ENCODE assay signal across 10 cellular contexts in the genomic region with DNA sequence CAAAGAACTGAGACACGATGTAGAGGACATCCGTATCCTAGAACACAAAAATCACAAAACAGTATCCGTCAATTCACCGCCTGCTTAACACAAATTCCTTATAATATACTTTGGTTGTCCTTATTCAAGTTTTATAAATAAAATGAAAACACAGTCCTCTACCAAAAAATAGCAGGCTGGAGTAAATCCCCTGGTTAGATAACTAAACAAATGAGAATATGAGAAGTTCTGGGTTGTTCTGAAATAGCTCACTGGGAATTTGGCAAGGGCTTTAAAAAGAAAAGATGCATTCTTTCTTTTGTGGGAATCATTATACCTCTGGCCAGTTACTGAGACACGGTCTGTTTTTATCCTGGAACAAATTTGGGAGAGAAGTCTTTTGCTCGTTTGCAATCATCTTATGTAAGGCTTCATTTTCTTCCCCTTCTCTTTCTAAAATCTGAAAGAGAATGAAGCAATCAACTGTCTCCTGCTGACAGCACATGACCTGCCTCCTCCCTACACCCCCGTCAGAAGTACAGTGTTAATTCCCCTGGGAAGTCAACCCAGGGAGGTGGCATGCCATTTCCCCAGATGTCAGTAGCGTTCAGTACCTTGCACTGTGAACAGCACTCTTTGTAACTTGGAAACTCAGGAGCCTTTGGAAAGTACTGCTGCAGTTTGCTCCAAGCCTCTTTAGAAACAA. TPM values are rescaled to one million over a fixed set of nuclear protein-coding genes. Genes with fewer than 3 reads are reported as not detected.
DNase-seq lines count a peak whose midpoint lies in the region; ATAC-seq and TF ChIP-seq lines count a peak whose summit lies in the region.
"Had no signal": no experiment of that assay in that cellular context is flagged by ENCODE, and none has a peak within 500 bp of the region (broad histone marks: within the 10 kb centered on the region; RNA-seq: fewer than 3 reads in every experiment).

No MANE protein-coding gene starts in this region.

- BruUV-seq in OCI-LY7 (replicated peaks; lab: Mats Ljungman, UMichigan) (no TSS peak), Caco-2 (replicated peaks; lab: Mats Ljungman, UMichigan) (no TSS peak)

- H3K36me3 Mint-ChIP-seq in H9 (ENCODE audit: insufficient read depth in 1 of 3, low read depth in 3 of 3) (peaks cover 16 to 44% (median 41%) of the 10 kb centered on the region in 3 experiments; a peak in 6 of 7 replicates), osteocyte (ENCODE audit: unreplicated experiment) (peaks cover 31% of the 10 kb centered on the region), Caco-2 (ENCODE audit: insufficient read depth, unreplicated experiment) (peaks cover 39% of the 10 kb centered on the region)

- DNase-seq in H9: peak; percentile 63
- DNase-seq in OCI-LY7 (ENCODE audit: low spot score): peak; percentile 45
- DNase-seq in fibroblast of the aortic adventitia (ENCODE audit: low read depth): peak; percentile 38
- no peak for DNase-seq in osteocyte (ENCODE audit: extremely low spot score, unreplicated experiment)
- no peak for DNase-seq in RWPE1 (ENCODE audit: low spot score)
- no peak for DNase-seq in HEK293T (ENCODE audit: extremely low spot score)
- no peak for DNase-seq in Caco-2
- DNase-seq: activated T-cell treated with anti-CD3 and anti-CD28 coated beads for 4 hours, foreskin keratinocyte had no signal

- no peak overlapping the region for H2BK12ac ChIP-seq in H9 (ENCODE audit: insufficient read length, low read depth, low read length)

- H3K36me3 ChIP-seq in OCI-LY7 (ENCODE audit: insufficient read depth, low read length) (peaks cover 73% of the 10 kb centered on the region), Caco-2 (ENCODE audit: control insufficient read depth, insufficient read depth, low read length) (0 out of 2 replicates have a peak, but pooled peaks cover 3% of the 10 kb centered on the region)

- no peaks in the 10 kb centered on the region for H3K9me3 ChIP-seq in H9 (ENCODE audit: control insufficient read depth, low read depth, low read length)
- H3K9me3 ChIP-seq in OCI-LY7 (ENCODE audit: low read length): no peaks in the 10 kb centered on the region
- no peaks in the 10 kb centered on the region for H3K9me3 ChIP-seq in Caco-2

- peaks cover 2% of the 10 kb centered on the region for H3K4me1 ChIP-seq in H9 (ENCODE audit: insufficient read depth, low read length)
- no peaks in the 10 kb centered on the region for H3K4me1 ChIP-seq in OCI-LY7 (ENCODE audit: insufficient read depth, low read length, poor library complexity, severe bottlenecking)
- no peaks in the 10 kb centered on the region for H3K4me1 ChIP-seq in Caco-2
- H3K4me1 ChIP-seq: foreskin keratinocyte had no signal

- H3K4ac ChIP-seq in H9 (ENCODE audit: low read depth, low read length): no peak overlapping the region

- no peak overlapping the region for H2AK5ac ChIP-seq in H9 (ENCODE audit: insufficient read length, low read length)

- H3K27ac ChIP-seq in H9 (ENCODE audit: insufficient read length, low read depth, low read length): no peak overlapping the region
- H3K27ac ChIP-seq in OCI-LY7 (ENCODE audit: low read depth, low read length, poor library complexity, severe bottlenecking): no peak overlapping the region
- no peak overlapping the region for H3K27ac ChIP-seq in RWPE1
- H3K27ac ChIP-seq: foreskin keratinocyte had no signal

- H3K79me1 ChIP-seq in H9 (ENCODE audit: insufficient read depth, low read depth, low read length, poor library complexity, severe bottlenecking): no peaks in the 10 kb centered on the region

- WGBS in H9 (ENCODE audit: extremely low coverage, insufficient read length, low lambda C conversion rate): no CpG with 5 or more reads among the region's 8 CpGs

- H3K9me2 ChIP-seq in OCI-LY7 (ENCODE audit: insufficient read depth, low read length): no peaks in the 10 kb centered on the region

- H3K14ac ChIP-seq in H9 (ENCODE audit: insufficient read depth, low read length): no peak overlapping the region

- H3K23ac ChIP-seq in H9 (ENCODE audit: insufficient read length, low read depth, low read length): no peak overlapping the region

- no peak overlapping the region for H3K4me3 ChIP-seq in OCI-LY7 (ENCODE audit: low read depth, low read length, poor library complexity, severe bottlenecking)
- H3K4me3 ChIP-seq in fibroblast of the aortic adventitia (ENCODE audit: low read depth, low read length): no peak overlapping the region
- H3K4me3 ChIP-seq in Caco-2 (ENCODE audit: low read depth, low read length): no peak overlapping the region

- no peak overlapping the region for H3K56ac ChIP-seq in H9 (ENCODE audit: insufficient read length, low read depth, low read length)

- no peak overlapping the region for H2BK5ac ChIP-seq in H9 (ENCODE audit: insufficient read length, low read length)

- H3K4me1 Mint-ChIP-seq in H9 (peaks cover 18 to 25% of the 10 kb centered on the region in 2 experiments), osteocyte (ENCODE audit: unreplicated experiment) (peaks cover 41% of the 10 kb centered on the region), Caco-2 (ENCODE audit: low read depth, unreplicated experiment) (peaks cover 14% of the 10 kb centered on the region)

- no peak overlapping the region for H2BK20ac ChIP-seq in H9 (ENCODE audit: low read depth, low read length, poor library complexity, severe bottlenecking)

- H2BK15ac ChIP-seq in H9 (ENCODE audit: low read depth, low read length): no peak overlapping the region

- no peak overlapping the region for H4K5ac ChIP-seq in H9 (ENCODE audit: insufficient read length, low read depth, low read length)

- POLR2A ChIA-PET in OCI-LY7 (lab: Charles Lee): interaction anchor here (1.0 kb wide), 1 partner anchor 19 kb away, joined by 3 read pairs; no protein-coding TSS in a partner anchor
- POLR2A ChIA-PET in RWPE1 (lab: Yijun Ruan, JAX; ENCODE audit: low non-redundant PET): no interaction called here
- POLR2A ChIA-PET in HEK293T (lab: Yijun Ruan, JAX): no interaction called here
- POLR2A ChIA-PET in Caco-2 (lab: Charles Lee): interaction anchor here (0.5 kb wide), 1 partner anchor 391 kb away, joined by 11 read pairs; no protein-coding TSS in a partner anchor

- H4K20me1 ChIP-seq in H9 (ENCODE audit: control insufficient read depth, insufficient read depth, insufficient read length) (no peaks in the 10 kb centered on the region), OCI-LY7 (ENCODE audit: insufficient read depth, low read length) (0 out of 2 replicates have a peak, but pooled peaks cover 3% of the 10 kb centered on the region)

- H2AFZ ChIP-seq in H9 (ENCODE audit: low read length) (no peak overlapping the region), OCI-LY7 (ENCODE audit: low read length) (no peak overlapping the region)

- no peak overlapping the region for H4K8ac ChIP-seq in H9 (replicated peaks; ENCODE audit: insufficient read length, low read depth, low read length)

- peak overlapping the region in 2 of 3 experiments; percentile 2 to 87; a peak in 3 of 7 replicates for H3K27ac Mint-ChIP-seq in H9
- peak overlapping the region; percentile 65 for H3K27ac Mint-ChIP-seq in osteocyte (ENCODE audit: unreplicated experiment)
- no peak overlapping the region for H3K27ac Mint-ChIP-seq in Caco-2 (ENCODE audit: unreplicated experiment)

- intact Hi-C loops in OCI-LY7 (cut with micrococcal nuclease; ENCODE audit: unreplicated experiment) (no loop called here), Caco-2 (cut with micrococcal nuclease; ENCODE audit: unreplicated experiment) (no loop called here)

- H2BK120ac ChIP-seq in H9 (ENCODE audit: low read depth, low read length, poor library complexity, severe bottlenecking): no peak overlapping the region

- H4K91ac ChIP-seq in H9 (ENCODE audit: insufficient read length, low read depth, low read length): no peak overlapping the region

- CTCF ChIA-PET in OCI-LY7 (lab: Charles Lee; ENCODE audit: unreplicated experiment): no interaction called here
- CTCF ChIA-PET in RWPE1 (lab: Yijun Ruan, JAX): interaction anchor here (0.6 to 0.7 kb wide), 3 partner anchors 13 to 329 kb away, joined by 3 read pairs; no protein-coding TSS in a partner anchor
- CTCF ChIA-PET in HEK293T (lab: Yijun Ruan, JAX): no interaction called here
- CTCF ChIA-PET in Caco-2 (lab: Charles Lee): no interaction called here

- H3K18ac ChIP-seq in H9 (ENCODE audit: insufficient read length, low read depth, low read length): no peak overlapping the region

- no peak overlapping the region for H3T11ph ChIP-seq in H9 (ENCODE audit: low read length)

- H3K9ac ChIP-seq in H9 (ENCODE audit: extremely low read depth, insufficient read length, low read length): no peak overlapping the region

- peak overlapping the region in 1 of 2 experiments; percentile 8; a peak in 2 of 5 replicates for H3K4me3 Mint-ChIP-seq in H9
- no peak overlapping the region for H3K4me3 Mint-ChIP-seq in osteocyte (ENCODE audit: unreplicated experiment)
- no peak overlapping the region for H3K4me3 Mint-ChIP-seq in Caco-2 (ENCODE audit: unreplicated experiment)

- no peaks in the 10 kb centered on the region for H3K23me2 ChIP-seq in H9 (ENCODE audit: insufficient read length, low read depth, low read length, poor library complexity, severe bottlenecking)

- H3K79me2 ChIP-seq in H9 (ENCODE audit: insufficient read depth, low read length) (no peaks in the 10 kb centered on the region), OCI-LY7 (ENCODE audit: insufficient read depth, low read depth, low read length) (no peaks in the 10 kb centered on the region)

- ATAC-seq in GM19463 (IDR thresholded peaks at IDR 0.05; ENCODE audit: unreplicated experiment): no peak
- ATAC-seq: foreskin keratinocyte had no signal

- H3K27me3 Mint-ChIP-seq in H9 (ENCODE audit: low read depth) (no peaks in the 10 kb centered on the region), osteocyte (ENCODE audit: unreplicated experiment) (no peaks in the 10 kb centered on the region), Caco-2 (ENCODE audit: insufficient read depth, unreplicated experiment) (no peaks in the 10 kb centered on the region)

- H3K27me3 ChIP-seq in H9 (ENCODE audit: insufficient read depth, low read length): no peaks in the 10 kb centered on the region
- H3K27me3 ChIP-seq in Caco-2 (replicated peaks; ENCODE audit: control insufficient read depth, insufficient read depth, low read length): no peaks in the 10 kb centered on the region
- H3K27me3 ChIP-seq: foreskin keratinocyte had no signal

- TF ChIP-seq CTCF in H9 (conservative IDR thresholded peaks at IDR 0.05) (no peak), OCI-LY7 (conservative IDR thresholded peaks at IDR 0.05; ENCODE audit: low read length) (no peak), fibroblast of the aortic adventitia (IDR thresholded peaks at IDR 0.05; ENCODE audit: insufficient read depth, low read length) (no peak), osteocyte (IDR thresholded peaks at IDR 0.05) (no peak), RWPE1 (conservative IDR thresholded peaks at IDR 0.05; ENCODE audit: low read depth) (no peak), Caco-2 (IDR thresholded peaks at IDR 0.05; ENCODE audit: insufficient read depth in 1 of 2, low read depth in 1 of 2, low read length in 1 of 2, severe bottlenecking in 1 of 2, unreplicated experiment in 1 of 2) (no peak)

- H3K4me2 ChIP-seq in H9 (ENCODE audit: insufficient read depth, insufficient read length, low read length): no peak overlapping the region
- no peak overlapping the region for H3K4me2 ChIP-seq in OCI-LY7 (ENCODE audit: low read length)

- no peaks in the 10 kb centered on the region for H3K9me3 Mint-ChIP-seq in H9
- no peaks in the 10 kb centered on the region for H3K9me3 Mint-ChIP-seq in osteocyte (ENCODE audit: unreplicated experiment)
- H3K9me3 Mint-ChIP-seq in Caco-2 (ENCODE audit: unreplicated experiment): no peaks in the 10 kb centered on the region

RNA-seq across cellular contexts. Expression of a gene that starts 37.1 kb away (rescaled TPM):
- total RNA-seq in H9 (2021): 6.4 and 7.9 TPM in 2 replicates
- total RNA-seq in OCI-LY7 (2014; rRNA removed; shearing (Covaris generic)): not detected in 2 replicates
- not detected in 2 replicates for total RNA-seq in OCI-LY7 (2022)
- total RNA-seq in fibroblast of the aortic adventitia (ENCODE audit: low replicate concordance): 0.08 and 0.09 TPM in 2 replicates
- 3.5 and 3.8 TPM in 2 replicates for total RNA-seq in osteocyte
- total RNA-seq in Caco-2 (2022): 7.2 and 9.3 TPM in 2 replicates

Comparison
In these comparisons a context has a peak if more than half of its experiments do, and no peak if none do; other contexts are left out.
1. DNase-seq: peak in H9 (single experiment), OCI-LY7 (single experiment) and fibroblast of the aortic adventitia (single experiment); none in osteocyte (single experiment), RWPE1 (single experiment), HEK293T (single experiment) and Caco-2 (0 of 2).
2. POLR2A ChIA-PET loops: an anchor here in OCI-LY7 (1.0 kb wide) and Caco-2 (0.5 kb wide); none called in RWPE1 and HEK293T.